ENCODE assay signal across 10 cellular contexts in genomic region chr20:31698243-31698802, GRCh38. TPM values are rescaled to one million over a fixed set of nuclear protein-coding genes. Genes with fewer than 3 reads are reported as not detected.
DNase-seq lines count a peak whose midpoint lies in the region; ATAC-seq, FAIRE-seq and TF ChIP-seq lines count a peak whose summit lies in the region.
"Had no signal": no experiment of that assay in that cellular context is flagged by ENCODE, and none has a peak within 500 bp of the region (broad histone marks: within the 10 kb centered on the region; RNA-seq: fewer than 3 reads in every experiment).

No MANE protein-coding gene starts in this region.

- TF ChIP-seq POLR2A in K562 (conservative IDR thresholded peaks at IDR 0.05), result no peak; the same call in 1 of the 2 replicates

- no peak for TF ChIP-seq RAD21 in K562 (CRISPR knock-in tag; conservative IDR thresholded peaks at IDR 0.05 in 1 of 2, IDR thresholded peaks at IDR 0.05 in 1 of 2)

- no peak overlapping the region for H3K4me3 ChIP-seq in K562
- no peak overlapping the region for H3K4me3 ChIP-seq in tibial artery

- H3K9me3 ChIP-seq in K562 (replicated peaks; ENCODE audit: control insufficient read depth, insufficient read depth, low read depth, low read length) (no peaks in the 10 kb centered on the region), tibial artery (no peaks in the 10 kb centered on the region)

- in situ Hi-C loops in K562 (cut with MboI), result no loop called here

- no peaks in the 10 kb centered on the region for H4K20me1 ChIP-seq in K562 (replicated peaks; ENCODE audit: control insufficient read depth, insufficient read depth, low read length)

- no peak for TF ChIP-seq EP300 in K562 (IDR thresholded peaks at IDR 0.05; ENCODE audit: low read length)

- H3K9ac ChIP-seq in K562 (ENCODE audit: insufficient read depth in 1 of 2, low read depth in 2 of 2, low read length in 2 of 2), result no peak overlapping the region

- H3K79me2 ChIP-seq in K562 (ENCODE audit: control insufficient read depth, insufficient read depth, low read length), result peaks cover 97% of the 10 kb centered on the region

- ATAC-seq in activated CD8-positive, alpha-beta memory T cell treated with anti-CD3 and anti-CD28 coated beads, Interleukin-2, amount 10 ng/mL, durations not matched to agents 7 days and 5 days, result no peak
- no peak for ATAC-seq in K562
- ATAC-seq in GM19023 (IDR thresholded peaks at IDR 0.05; ENCODE audit: unreplicated experiment), result no peak
- ATAC-seq in HG02970 (IDR thresholded peaks at IDR 0.05; ENCODE audit: low FRiP score, unreplicated experiment), result no peak

- no peak overlapping the region for H3K4me3 Mint-ChIP-seq in activated CD8-positive, alpha-beta memory T cell treated with anti-CD3 and anti-CD28 coated beads, Interleukin-2, amount 10 ng/mL, durations not matched to agents 7 days and 5 days
- H3K4me3 Mint-ChIP-seq in mesothelial cell of epicardium, result no peak overlapping the region

- H3K9me1 ChIP-seq in K562 (ENCODE audit: control insufficient read depth, insufficient read depth, low read length), result no peaks in the 10 kb centered on the region

- intact Hi-C loops in K562 (cut with micrococcal nuclease), result no loop called here
- intact Hi-C loops in tibial artery (cut with DNase I; ENCODE audit: low total_unique reads), result no loop called here

- H3K4me1 ChIP-seq in K562 (replicated peaks in 1 of 2; ENCODE audit: control insufficient read depth in 2 of 2, insufficient read depth in 2 of 2, low read length in 2 of 2) (peaks cover 31 to 68% of the 10 kb centered on the region in 2 experiments), tibial artery (peaks cover 3 to 95% (median 63%) of the 10 kb centered on the region in 4 donors)

- 90% methylated on average over 6 of the region's 8 CpGs for WGBS in K562 (ENCODE audit: insufficient coverage, low coverage, missing lambda C conversion rate)

- CTCF ChIA-PET in activated CD8-positive, alpha-beta memory T cell treated with anti-CD3 and anti-CD28 coated beads, Interleukin-2, amount 10 ng/mL, durations not matched to agents 7 days and 5 days (lab: Charles Lee), result interaction anchor here (0.6 to 11.0 kb wide), 9 partner anchors 13 to 37 kb away, joined by 3 to 120 read pairs (median 4); partner anchors contain the start of gene BCL2L1
- CTCF ChIA-PET in K562 (lab: Yijun Ruan, JAX; ENCODE audit: low intra/inter-chr PET ratio), result interaction anchor here (0.7 kb wide), 1 partner anchor 955 kb away, joined by 3 read pairs; no protein-coding TSS in a partner anchor

- no peaks in the 10 kb centered on the region for H3K9me3 Mint-ChIP-seq in activated CD8-positive, alpha-beta memory T cell treated with anti-CD3 and anti-CD28 coated beads, Interleukin-2, amount 10 ng/mL, durations not matched to agents 7 days and 5 days (ENCODE audit: low read depth)
- H3K9me3 Mint-ChIP-seq in mesothelial cell of epicardium, result peaks cover 4% of the 10 kb centered on the region

- H3K27ac ChIP-seq in K562 (ENCODE audit: extremely low read depth, low read depth, low read length), result peak overlapping the region; percentile 51; the same call in 2 of the 3 replicates
- H3K27ac ChIP-seq in tibial artery, result peak overlapping the region; percentile 72 to 87

- H3K27ac Mint-ChIP-seq in activated CD8-positive, alpha-beta memory T cell treated with anti-CD3 and anti-CD28 coated beads, Interleukin-2, amount 10 ng/mL, durations not matched to agents 7 days and 5 days, result peak overlapping the region; percentile 92
- peak overlapping the region; percentile 83 for H3K27ac Mint-ChIP-seq in mesothelial cell of epicardium

- H3K36me3 ChIP-seq in K562 (ENCODE audit: control insufficient read depth, insufficient read depth, low read length) (peaks cover 84% of the 10 kb centered on the region), tibial artery (peaks cover 0 to 4% (median 4%) of the 10 kb centered on the region in 3 donors)

- POLR2A ChIA-PET in K562 (lab: Yijun Ruan, JAX), result interaction anchor here (1.0 to 3.8 kb wide), 8 partner anchors 8 to 91 kb away, joined by 3 to 23 read pairs (median 4); no protein-coding TSS in a partner anchor

- no peak overlapping the region for H2AFZ ChIP-seq in K562 (ENCODE audit: low read depth, low read length)

- no peak overlapping the region for H3K4me2 ChIP-seq in K562 (ENCODE audit: insufficient read depth, low read length)

- H3K27me3 Mint-ChIP-seq in activated CD8-positive, alpha-beta memory T cell treated with anti-CD3 and anti-CD28 coated beads, Interleukin-2, amount 10 ng/mL, durations not matched to agents 7 days and 5 days, result no peaks in the 10 kb centered on the region
- H3K27me3 Mint-ChIP-seq in mesothelial cell of epicardium (ENCODE audit: low read depth), result no peaks in the 10 kb centered on the region

- TF ChIP-seq CTCF in K562 (IDR thresholded peaks at IDR 0.05 in 2 of 3, conservative IDR thresholded peaks at IDR 0.05 in 1 of 3; ENCODE audit: insufficient read depth in 2 of 3, low read depth in 1 of 3, low read length in 3 of 3), result no peak
- no peak for TF ChIP-seq CTCF in mesothelial cell of epicardium (IDR thresholded peaks at IDR 0.05; ENCODE audit: unreplicated experiment)
- TF ChIP-seq CTCF in tibial artery (IDR thresholded peaks at IDR 0.05), result no peak

- DNase-seq in activated CD8-positive, alpha-beta memory T cell treated with anti-CD3 and anti-CD28 coated beads, Interleukin-2, amount 10 ng/mL, durations not matched to agents 7 days and 5 days, result no peak
- DNase-seq in activated CD8-positive, alpha-beta memory T cell treated with anti-CD3 and anti-CD28 coated beads for 24 hours, result no peak
- DNase-seq in K562 (ENCODE audit: extremely low read depth in 1 of 4, low spot score in 3 of 4) (no peak), mesothelial cell of epicardium (ENCODE audit: low spot score in 2 of 2, unreplicated experiment in 2 of 2) (no peak), tibial artery (no peak), NCI-H446 (lab: John Stamatoyannopoulos, UW) (no peak)
- DNase-seq: NCI-H446 treated with DMSO at 0.1 percent for 48 hours, T1000 had no signal

- H3K27me3 ChIP-seq in K562 (ENCODE audit: control insufficient read depth in 2 of 2, insufficient read depth in 2 of 2, low read length in 2 of 2), result no peaks in the 10 kb centered on the region
- no peaks in the 10 kb centered on the region for H3K27me3 ChIP-seq in tibial artery

- H3K36me3 Mint-ChIP-seq in activated CD8-positive, alpha-beta memory T cell treated with anti-CD3 and anti-CD28 coated beads, Interleukin-2, amount 10 ng/mL, durations not matched to agents 7 days and 5 days, result peaks cover 32% of the 10 kb centered on the region
- H3K36me3 Mint-ChIP-seq in mesothelial cell of epicardium, result peaks cover 17% of the 10 kb centered on the region

- peaks cover 69% of the 10 kb centered on the region for H3K4me1 Mint-ChIP-seq in activated CD8-positive, alpha-beta memory T cell treated with anti-CD3 and anti-CD28 coated beads, Interleukin-2, amount 10 ng/mL, durations not matched to agents 7 days and 5 days
- peaks cover 19% of the 10 kb centered on the region for H3K4me1 Mint-ChIP-seq in mesothelial cell of epicardium

- no TSS peak for BruUV-seq in K562 (replicated peaks; lab: Mats Ljungman, UMichigan)

- FAIRE-seq in K562 (lab: Jason Lieb, UNC), result no peak

TF ChIP-seq in K562, 482 proteins besides CTCF, POLR2A, EP300 and RAD21 (continues in another document):
- TF ChIP-seq TEAD1 (CRISPR knock-in tag; IDR thresholded peaks at IDR 0.05), result no peak

RNA-seq across cellular contexts. Expression of gene BCL2L1, which starts 24.3 kb away (rescaled TPM):
- 100 to 1,000 TPM in 1 of 2 experiments, 10 to 100 TPM in 1; 69.8 to 121 TPM for total RNA-seq in activated CD8-positive, alpha-beta memory T cell treated with anti-CD3 and anti-CD28 coated beads, Interleukin-2, amount 10 ng/mL, durations not matched to agents 7 days and 5 days
- 162 and 267 TPM in 2 replicates for total RNA-seq in K562 (2011; cell fraction: chromatin; rRNA removed; ENCODE audit: low replicate concordance)
- 145 and 154 TPM in 2 replicates for total RNA-seq in K562 (2011; cell fraction: nucleolus; rRNA removed)
- 113 and 150 TPM in 2 replicates for total RNA-seq in K562 (2011; cell fraction: nucleoplasm; rRNA removed)
- 137 and 179 TPM in 2 replicates for total RNA-seq in K562 (2014; rRNA removed)
- total RNA-seq in K562 (2014; rRNA removed; fragmentation: Illumina TruSeq; extraction: Trizol), result 72.0 and 81.3 TPM in 2 replicates
- total RNA-seq in K562 (2015; rRNA removed; fragmentation: Illumina TruSeq; extraction: Trizol), result 88.7 and 89.1 TPM in 2 replicates
- total RNA-seq in K562 (2021), result 150 and 157 TPM in 2 replicates
- polyA plus RNA-seq in K562 (2011; rRNA removed), result 120 and 121 TPM in 2 replicates
- 113 and 145 TPM in 2 replicates for polyA plus RNA-seq in K562 (2011; cell fraction: cytosol; rRNA removed)
- polyA plus RNA-seq in K562 (2011; cell fraction: nucleus; rRNA removed), result 70.0 and 81.2 TPM in 2 replicates
- polyA plus RNA-seq in K562 (2012), result 134 and 224 TPM in 2 replicates
- 182 and 187 TPM in 2 replicates for polyA plus RNA-seq in K562 (2014; fragmentation: Illumina TruSeq; extraction: Trizol)
- polyA plus RNA-seq in K562 (2014; fragmentation: Nextera tagmentation; extraction: Ambion mirVana), result 10 to 100 TPM in 1 of 2 experiments, 1 to 10 TPM in 1; 3.3 to 17.9 TPM
- polyA plus RNA-seq in K562 (2014; rRNA removed), result 140 and 156 TPM in 2 replicates
- 87.8 and 101 TPM in 2 replicates for polyA minus RNA-seq in K562 (2011; rRNA and poly(A)+ RNA removed)
- polyA minus RNA-seq in K562 (2011; cell fraction: cytosol; rRNA and poly(A)+ RNA removed), result 56.3 and 61.7 TPM in 2 replicates
- polyA minus RNA-seq in K562 (2011; cell fraction: nucleus; rRNA and poly(A)+ RNA removed), result 74.2 and 92.5 TPM in 2 replicates
- total RNA-seq in mesothelial cell of epicardium, result 63.2 to 66.6 TPM (median 64.8 TPM) in 3 replicates

RNA-seq across cellular contexts. Expression of gene TPX2, which starts 40.8 kb away (rescaled TPM):
- 100 to 1,000 TPM; 148 to 159 TPM for total RNA-seq in activated CD8-positive, alpha-beta memory T cell treated with anti-CD3 and anti-CD28 coated beads, Interleukin-2, amount 10 ng/mL, durations not matched to agents 7 days and 5 days
- total RNA-seq in K562 (2011; cell fraction: chromatin; rRNA removed; ENCODE audit: low replicate concordance), result 34.1 and 68.4 TPM in 2 replicates
- total RNA-seq in K562 (2011; cell fraction: nucleolus; rRNA removed), result 33.2 and 33.7 TPM in 2 replicates
- total RNA-seq in K562 (2011; cell fraction: nucleoplasm; rRNA removed), result 50.5 and 54.4 TPM in 2 replicates
- total RNA-seq in K562 (2014; rRNA removed) (143 and 153 TPM in 2 replicates), K562 (2014; rRNA removed; fragmentation: Illumina TruSeq; extraction: Trizol) (133 and 153 TPM in 2 replicates), K562 (2015; rRNA removed; fragmentation: Illumina TruSeq; extraction: Trizol) (134 TPM in 2 replicates), K562 (2021) (144 and 171 TPM in 2 replicates), mesothelial cell of epicardium (36.6 to 39.0 TPM (median 37.5 TPM) in 3 replicates)
- polyA plus RNA-seq in K562 (2011; rRNA removed) (89.7 and 108 TPM in 2 replicates), K562 (2014; fragmentation: Illumina TruSeq; extraction: Trizol) (212 and 241 TPM in 2 replicates), K562 (2014; fragmentation: Nextera tagmentation; extraction: Ambion mirVana) (10 to 100 TPM; 48.0 to 57.8 TPM), K562 (2014; rRNA removed) (101 and 112 TPM in 2 replicates)
- polyA plus RNA-seq in K562 (2011; cell fraction: cytosol; rRNA removed), result 32.9 and 56.0 TPM in 2 replicates
- 157 and 160 TPM in 2 replicates for polyA plus RNA-seq in K562 (2011; cell fraction: nucleus; rRNA removed)
- 117 and 130 TPM in 2 replicates for polyA plus RNA-seq in K562 (2012)
- 140 and 157 TPM in 2 replicates for polyA minus RNA-seq in K562 (2011; rRNA and poly(A)+ RNA removed)
- polyA minus RNA-seq in K562 (2011; cell fraction: cytosol; rRNA and poly(A)+ RNA removed), result 54.2 and 70.1 TPM in 2 replicates
- 47.8 and 109 TPM in 2 replicates for polyA minus RNA-seq in K562 (2011; cell fraction: nucleus; rRNA and poly(A)+ RNA removed)
